Comparison of ENCODE assay signal across 1 cellular context in genomic region chr20:5996765-5997164, GRCh38.
TF ChIP-seq lines count a peak whose summit lies in the region.

No MANE protein-coding gene starts in this region.

TF ChIP-seq in HepG2, 621 proteins besides CTCF, POLR2A, EP300 and RAD21:
- TF ChIP-seq STAG1 (CRISPR knock-in tag; IDR thresholded peaks at IDR 0.05) (no peak), ATF6 (CRISPR knock-in tag; conservative IDR thresholded peaks at IDR 0.05) (no peak), RCOR2 (CRISPR knock-in tag; IDR thresholded peaks at IDR 0.05) (no peak), CERS6 (CRISPR knock-in tag; IDR thresholded peaks at IDR 0.05) (no peak), ZNF513 (CRISPR knock-in tag; conservative IDR thresholded peaks at IDR 0.05) (no peak), ELF4 (CRISPR knock-in tag; IDR thresholded peaks at IDR 0.05; ENCODE audit: borderline replicate concordance) (no peak), ZNF20 (CRISPR knock-in tag; IDR thresholded peaks at IDR 0.05) (no peak), ZNF850 (CRISPR knock-in tag; conservative IDR thresholded peaks at IDR 0.05) (no peak), ATF7 (IDR thresholded peaks at IDR 0.05) (peak; percentile 12; the same call in 1 of the 2 replicates), ATF7 (CRISPR knock-in tag; IDR thresholded peaks at IDR 0.05) (no peak)
